In genomic region chr13:31160857-31161582, GRCh38 we compare ENCODE assay signal across 8 cellular contexts. TPM values are rescaled to one million over a fixed set of nuclear protein-coding genes. Genes with fewer than 3 reads are reported as not detected.
DNase-seq lines count a peak whose midpoint lies in the region; ATAC-seq and TF ChIP-seq lines count a peak whose summit lies in the region.

No MANE protein-coding gene starts in this region.

- peaks cover 18% of the 10 kb centered on the region for H3K36me3 Mint-ChIP-seq in activated naive CD4-positive, alpha-beta T cell treated with anti-CD3 and anti-CD28 coated beads, Interleukin-2, amount 10 ng/mL, durations not matched to agents 7 days and 5 days
- no peaks in the 10 kb centered on the region for H3K36me3 Mint-ChIP-seq in glutamatergic neuron (ENCODE audit: unreplicated experiment)

- ATAC-seq in GM18909 (IDR thresholded peaks at IDR 0.05; ENCODE audit: poor library complexity, unreplicated experiment) (peak; percentile 25), HG03342 (IDR thresholded peaks at IDR 0.05; ENCODE audit: unreplicated experiment) (peak; percentile 24), omental fat pad (ENCODE audit: low FRiP score) (peak; percentile 15)

- no peak for TF ChIP-seq CTCF in glutamatergic neuron (IDR thresholded peaks at IDR 0.05; ENCODE audit: partially characterized antibody, unreplicated experiment)
- TF ChIP-seq CTCF in omental fat pad (IDR thresholded peaks at IDR 0.05) = no peak

- H3K9me3 Mint-ChIP-seq in activated naive CD4-positive, alpha-beta T cell treated with anti-CD3 and anti-CD28 coated beads, Interleukin-2, amount 10 ng/mL, durations not matched to agents 7 days and 5 days = no peaks in the 10 kb centered on the region
- peaks cover 10% of the 10 kb centered on the region for H3K9me3 Mint-ChIP-seq in glutamatergic neuron (ENCODE audit: unreplicated experiment)

- CTCF ChIA-PET in activated naive CD4-positive, alpha-beta T cell treated with anti-CD3 and anti-CD28 coated beads, Interleukin-2, amount 10 ng/mL, durations not matched to agents 7 days and 5 days (lab: Charles Lee) = interaction anchor here (1.1 to 1.3 kb wide), 2 partner anchors 11 to 116 kb away, joined by 3 to 5 read pairs; no protein-coding TSS in a partner anchor

- peak; percentile 70 for DNase-seq in AG08396 (ENCODE audit: low spot score)
- DNase-seq in SIG-M5 (lab: John Stamatoyannopoulos, UW) = peak; percentile 35
- peak; percentile 78 for DNase-seq in activated naive CD4-positive, alpha-beta T cell treated with anti-CD3 and anti-CD28 coated beads, Interleukin-2, amount 10 ng/mL, durations not matched to agents 7 days and 5 days
- peak; percentile 70 for DNase-seq in glutamatergic neuron
- DNase-seq in omental fat pad (ENCODE audit: low spot score) = peak; percentile 44

- H3K27me3 Mint-ChIP-seq in activated naive CD4-positive, alpha-beta T cell treated with anti-CD3 and anti-CD28 coated beads, Interleukin-2, amount 10 ng/mL, durations not matched to agents 7 days and 5 days = peaks cover 9% of the 10 kb centered on the region
- H3K27me3 Mint-ChIP-seq in glutamatergic neuron (ENCODE audit: unreplicated experiment) = peaks cover 11% of the 10 kb centered on the region

- H3K27ac Mint-ChIP-seq in activated naive CD4-positive, alpha-beta T cell treated with anti-CD3 and anti-CD28 coated beads, Interleukin-2, amount 10 ng/mL, durations not matched to agents 7 days and 5 days = peak overlapping the region; percentile 97
- peak overlapping the region; percentile 99 for H3K27ac Mint-ChIP-seq in glutamatergic neuron (ENCODE audit: unreplicated experiment)

- H3K4me1 Mint-ChIP-seq in activated naive CD4-positive, alpha-beta T cell treated with anti-CD3 and anti-CD28 coated beads, Interleukin-2, amount 10 ng/mL, durations not matched to agents 7 days and 5 days = peaks cover 47% of the 10 kb centered on the region
- H3K4me1 Mint-ChIP-seq in glutamatergic neuron (ENCODE audit: low read depth, unreplicated experiment) = peaks cover 15% of the 10 kb centered on the region

- peak overlapping the region; percentile 99 for H3K27ac ChIP-seq in temporal lobe (ENCODE audit: low read depth, low read length)

- peak overlapping the region; percentile 98 for H3K4me3 Mint-ChIP-seq in activated naive CD4-positive, alpha-beta T cell treated with anti-CD3 and anti-CD28 coated beads, Interleukin-2, amount 10 ng/mL, durations not matched to agents 7 days and 5 days
- peak overlapping the region; percentile 98 for H3K4me3 Mint-ChIP-seq in glutamatergic neuron (ENCODE audit: unreplicated experiment)

RNA-seq across cellular contexts. Expression of gene HSPH1, which starts 0.7 kb away (rescaled TPM):
- total RNA-seq in glutamatergic neuron (ENCODE audit: unreplicated experiment) = 114 TPM
- 100 to 1,000 TPM in 1 of 4 donors, 10 to 100 TPM in 3; 36.2 to 340 (median 66.4) TPM for total RNA-seq in omental fat pad
- 94.7 TPM for total RNA-seq in temporal lobe

RNA-seq across cellular contexts. Expression of gene B3GLCT, which starts 38.8 kb away (rescaled TPM):
- total RNA-seq in glutamatergic neuron (ENCODE audit: unreplicated experiment) = 11.6 TPM
- total RNA-seq in omental fat pad = 10 to 100 TPM in 1 of 4 donors, 1 to 10 TPM in 3; 5.4 to 16.4 (median 6.6) TPM
- 9.6 TPM for total RNA-seq in temporal lobe

Comparison
In these comparisons a context has a peak if more than half of its experiments do, and no peak if none do; other contexts are left out.
1. Peak in every context shown above with its lines: DNase-seq, ATAC-seq and H3K27ac ChIP-seq.